15 cellular contexts compared by ENCODE assay signal in genomic region chr13:20446405-20446804, GRCh38.
A peak's percentile ranks its signal among the peaks of the same experiment; 100 is the strongest.
DNase-seq lines count a peak whose midpoint lies in the region; ATAC-seq, FAIRE-seq and TF ChIP-seq lines count a peak whose summit lies in the region.
"Had no signal": no experiment of that assay in that cellular context is flagged by ENCODE, and none has a peak within 500 bp of the region (broad histone marks: within the 10 kb centered on the region; RNA-seq: fewer than 3 reads in every experiment).

No MANE protein-coding gene starts in this region.

- TF ChIP-seq POLR2A in heart left ventricle (IDR thresholded peaks at IDR 0.05), result no peak
- TF ChIP-seq POLR2A in GM12892 (IDR thresholded peaks at IDR 0.05; ENCODE audit: low read depth, low read length), result no peak

- TF ChIP-seq CTCF in heart left ventricle (IDR thresholded peaks at IDR 0.05) (no peak), right atrium auricular region (IDR thresholded peaks at IDR 0.05) (no peak)

- ATAC-seq in Right ventricle myocardium inferior (peak; percentile 89), heart left ventricle (peak; percentile 88 to 96 (median 92))
- ATAC-seq: HCT116 had no signal

- 48 to 62% (median 54%) methylated on average over 1 of the region's 1 CpG for WGBS in heart left ventricle, 4 donors

- H3K27me3 ChIP-seq in heart left ventricle (no peaks in the 10 kb centered on the region), right atrium auricular region (no peaks in the 10 kb centered on the region)
- H3K27me3 ChIP-seq: BLaER1 treated with 17β-estradiol and CSF1 and Interleukin-3, amounts not matched to agents 10 nM and 100 nM had no signal

- H3K27ac ChIP-seq in heart left ventricle (peak overlapping the region in 10 of 12 donors; percentile 16 to 75 (median 61)), right atrium auricular region (peak overlapping the region; percentile 38 to 83)
- H3K27ac ChIP-seq: BLaER1 treated with 17β-estradiol and CSF1 and Interleukin-3, amounts not matched to agents 10 nM and 100 nM had no signal

- H3K9me3 ChIP-seq in heart left ventricle (peaks cover 0 to 48% (median 15%) of the 10 kb centered on the region in 12 donors), right atrium auricular region (peaks cover 0 to 21% of the 10 kb centered on the region in 2 donors)

- DNase-seq in Right ventricle myocardium inferior (ENCODE audit: missing footprints) (no peak), cardiac septum (ENCODE audit: low spot score) (no peak), heart left ventricle (no peak), right atrium auricular region (ENCODE audit: low spot score) (no peak), NCI-H2171 treated with DMSO at 0.1 percent for 48 hours (lab: John Stamatoyannopoulos, UW) (no peak), GM12892 (ENCODE audit: insufficient read length) (no peak)
- no peak for DNase-seq in NK-92 treated with Interleukin-12 subunit alpha and Interleukin-12 subunit beta, amount 100 ng/mL, for 24 hours (lab: John Stamatoyannopoulos, UW)
- DNase-seq: 8988T; CD4-positive, CD25-positive, alpha-beta regulatory T cell; DMS53; GF-D8 had no signal

- H3K4me1 ChIP-seq in heart left ventricle (peaks cover 0 to 17% (median 1%) of the 10 kb centered on the region in 12 donors), right atrium auricular region (peaks cover 0 to 24% of the 10 kb centered on the region in 2 donors)

- H3K36me3 ChIP-seq in heart left ventricle (no peaks in the 10 kb centered on the region), right atrium auricular region (no peaks in the 10 kb centered on the region)

- H3K4me3 ChIP-seq in heart left ventricle, result no peak overlapping the region
- no peak overlapping the region for H3K4me3 ChIP-seq in right atrium auricular region
- H3K4me3 ChIP-seq: BLaER1 treated with 17β-estradiol and CSF1 and Interleukin-3, amounts not matched to agents 10 nM and 100 nM had no signal

- intact Hi-C loops in Right ventricle myocardium inferior (cut with DNase I) (no loop called here), cardiac septum (cut with DNase I) (no loop called here), heart left ventricle (cut with DNase I) (no loop called here)

- no peak for FAIRE-seq in GM12892 (lab: Jason Lieb, UNC)
- FAIRE-seq: GM18507, H54 had no signal
